ENCODE assay signal across 33 cellular contexts in genomic region chr9:93560991-93561390, GRCh38. TPM values are rescaled to one million over a fixed set of nuclear protein-coding genes. Genes with fewer than 3 reads are reported as not detected.
A peak's percentile ranks its signal among the peaks of the same experiment; 100 is the strongest.
DNase-seq lines count a peak whose midpoint lies in the region; ATAC-seq lines count a peak whose summit lies in the region.
"Had no signal": no experiment of that assay in that cellular context is flagged by ENCODE, and none has a peak within 500 bp of the region (broad histone marks: within the 10 kb centered on the region; RNA-seq: fewer than 3 reads in every experiment).

No MANE protein-coding gene starts in this region.

- no peaks in the 10 kb centered on the region for H3K27me3 ChIP-seq in H7 (ENCODE audit: control insufficient read depth, insufficient read depth, low read length)
- H3K27me3 ChIP-seq: BE2C; BLaER1; BLaER1 treated with 17β-estradiol and CSF1 and Interleukin-3, amounts not matched to agents 10 nM and 100 nM had no signal

- DNase-seq in activated CD4-positive, alpha-beta T cell treated with anti-CD3 and anti-CD28 coated beads, Interleukin-2, amount 10 ng/mL, durations not matched to agents 7 days and 5 days: no peak
- no peak for DNase-seq in activated CD4-positive, alpha-beta T cell treated with anti-CD3 and anti-CD28 coated beads for 1 hour
- no peak for DNase-seq in activated T-cell treated with anti-CD3 and anti-CD28 coated beads, Interleukin-2, amount 50 U/mL, for 24 hours
- no peak for DNase-seq in activated T-cell treated with anti-CD3 and anti-CD28 coated beads for 4 hours
- DNase-seq in cardiac septum (ENCODE audit: low spot score): peak; percentile 24
- no peak for DNase-seq in left ventricle myocardium superior
- peak; percentile 33 for DNase-seq in H7
- DNase-seq in NCI-H2171 treated with DMSO at 0.1 percent for 48 hours (lab: John Stamatoyannopoulos, UW): no peak
- DNase-seq: 8988T; ACHN; AML-193; BE2C; C1 segment of cervical spinal cord; Caco-2; Calu3; CD4-positive, alpha-beta memory T cell; CD4-positive, alpha-beta T cell; CD4-positive, CD25-positive, alpha-beta regulatory T cell; CD8-positive, alpha-beta memory T cell; CD8-positive, alpha-beta T cell; COR-L47; DMS 273 treated with DMSO at 0.1 percent for 48 hours; DMS153; DMS53; DMS79; DMS79 treated with DMSO at 0.1 percent for 48 hours; DND-41; EL had no signal

- intact Hi-C loops in cardiac septum (cut with DNase I): loop anchor here (10.0 kb wide), 1 partner anchor 256 kb away; no protein-coding TSS in a partner anchor
- intact Hi-C loops in left ventricle myocardium superior (cut with micrococcal nuclease): loop anchor here (10.0 kb wide), 1 partner anchor 116 kb away; no protein-coding TSS in a partner anchor

- peaks cover 11% of the 10 kb centered on the region for H3K4me1 Mint-ChIP-seq in activated CD4-positive, alpha-beta T cell treated with anti-CD3 and anti-CD28 coated beads, Interleukin-2, amount 10 ng/mL, durations not matched to agents 7 days and 5 days
- H3K4me1 Mint-ChIP-seq in activated T-cell treated with anti-CD3 and anti-CD28 coated beads, Interleukin-2, amount 50 U/mL, for 24 hours (ENCODE audit: low read depth): peaks cover 16% of the 10 kb centered on the region

- H3K4me3 Mint-ChIP-seq in activated CD4-positive, alpha-beta T cell treated with anti-CD3 and anti-CD28 coated beads, Interleukin-2, amount 10 ng/mL, durations not matched to agents 7 days and 5 days: no peak overlapping the region
- no peak overlapping the region for H3K4me3 Mint-ChIP-seq in activated T-cell treated with anti-CD3 and anti-CD28 coated beads, Interleukin-2, amount 50 U/mL, for 24 hours
- H3K4me3 Mint-ChIP-seq: B cell; CD14-positive monocyte; CD4-positive, alpha-beta memory T cell; CD4-positive, alpha-beta T cell; CD8-positive, alpha-beta memory T cell; CD8-positive, alpha-beta T cell had no signal

- no peak for ATAC-seq in left ventricle myocardium superior
- ATAC-seq: A549; CD8-positive, alpha-beta T cell had no signal

- peaks cover 66% of the 10 kb centered on the region for H3K36me3 Mint-ChIP-seq in activated CD4-positive, alpha-beta T cell treated with anti-CD3 and anti-CD28 coated beads, Interleukin-2, amount 10 ng/mL, durations not matched to agents 7 days and 5 days (ENCODE audit: low read depth)
- H3K36me3 Mint-ChIP-seq in activated T-cell treated with anti-CD3 and anti-CD28 coated beads, Interleukin-2, amount 50 U/mL, for 24 hours (ENCODE audit: low read depth): peaks cover 94% of the 10 kb centered on the region

- peaks cover 27% of the 10 kb centered on the region for H3K36me3 ChIP-seq in H7 (replicated peaks; ENCODE audit: control insufficient read depth, insufficient read depth, low read length)

- CTCF ChIA-PET in activated CD4-positive, alpha-beta T cell treated with anti-CD3 and anti-CD28 coated beads, Interleukin-2, amount 10 ng/mL, durations not matched to agents 7 days and 5 days (lab: Charles Lee): interaction anchor here (0.9 kb wide), 1 partner anchor 8 kb away, joined by 4 read pairs; no protein-coding TSS in a partner anchor

- H3K4me3 ChIP-seq in H7 (ENCODE audit: insufficient read depth, low read depth, low read length): no peak overlapping the region
- H3K4me3 ChIP-seq: A549; BLaER1; BLaER1 treated with 17β-estradiol and CSF1 and Interleukin-3, amounts not matched to agents 10 nM and 100 nM had no signal

- peak overlapping the region; percentile 36 for H3K27ac Mint-ChIP-seq in activated CD4-positive, alpha-beta T cell treated with anti-CD3 and anti-CD28 coated beads, Interleukin-2, amount 10 ng/mL, durations not matched to agents 7 days and 5 days
- peak overlapping the region; percentile 22 for H3K27ac Mint-ChIP-seq in activated T-cell treated with anti-CD3 and anti-CD28 coated beads, Interleukin-2, amount 50 U/mL, for 24 hours
- H3K27ac Mint-ChIP-seq: B cell; CD14-positive monocyte; CD4-positive, alpha-beta T cell; CD4-positive, CD25-positive, alpha-beta regulatory T cell; CD8-positive, alpha-beta T cell had no signal

- no peaks in the 10 kb centered on the region for H3K27me3 Mint-ChIP-seq in activated CD4-positive, alpha-beta T cell treated with anti-CD3 and anti-CD28 coated beads, Interleukin-2, amount 10 ng/mL, durations not matched to agents 7 days and 5 days
- H3K27me3 Mint-ChIP-seq in activated T-cell treated with anti-CD3 and anti-CD28 coated beads, Interleukin-2, amount 50 U/mL, for 24 hours: no peaks in the 10 kb centered on the region
- H3K27me3 Mint-ChIP-seq: B cell; CD4-positive, alpha-beta memory T cell; CD4-positive, alpha-beta T cell; CD4-positive, CD25-positive, alpha-beta regulatory T cell; CD8-positive, alpha-beta memory T cell had no signal

- H3K9me3 Mint-ChIP-seq in activated CD4-positive, alpha-beta T cell treated with anti-CD3 and anti-CD28 coated beads, Interleukin-2, amount 10 ng/mL, durations not matched to agents 7 days and 5 days: no peaks in the 10 kb centered on the region
- H3K9me3 Mint-ChIP-seq in activated T-cell treated with anti-CD3 and anti-CD28 coated beads, Interleukin-2, amount 50 U/mL, for 24 hours: no peaks in the 10 kb centered on the region
- H3K9me3 Mint-ChIP-seq: CD4-positive, alpha-beta T cell; CD4-positive, CD25-positive, alpha-beta regulatory T cell; CD8-positive, alpha-beta memory T cell; CD8-positive, alpha-beta T cell had no signal

- POLR2A ChIA-PET in activated CD4-positive, alpha-beta T cell treated with anti-CD3 and anti-CD28 coated beads, Interleukin-2, amount 10 ng/mL, durations not matched to agents 7 days and 5 days (lab: Charles Lee): no interaction called here

RNA-seq across cellular contexts. Expression of gene PHF2, which starts 15.4 kb away (rescaled TPM):
- total RNA-seq in activated CD4-positive, alpha-beta T cell treated with anti-CD3 and anti-CD28 coated beads, Interleukin-2, amount 10 ng/mL, durations not matched to agents 7 days and 5 days: 10 to 100 TPM; 29.3 to 29.4 TPM
- total RNA-seq in cardiac septum (24.5 TPM), left ventricle myocardium superior (32.0 TPM)
- total RNA-seq in H7 (2014; rRNA removed; shearing (Covaris generic)): 10.3 and 10.6 TPM in 2 replicates

Comparison
In these comparisons a context has a peak if more than half of its experiments do, and no peak if none do; other contexts are left out.
1. DNase-seq: peak in cardiac septum (single experiment) and H7 (single experiment); none in activated CD4-positive, alpha-beta T cell treated with anti-CD3 and anti-CD28 coated beads, Interleukin-2, amount 10 ng/mL, durations not matched to agents 7 days and 5 days (single experiment), activated CD4-positive, alpha-beta T cell treated with anti-CD3 and anti-CD28 coated beads for 1 hour (single experiment), activated T-cell treated with anti-CD3 and anti-CD28 coated beads, Interleukin-2, amount 50 U/mL, for 24 hours (single experiment), activated T-cell treated with anti-CD3 and anti-CD28 coated beads for 4 hours (single experiment), left ventricle myocardium superior (single experiment) and NCI-H2171 treated with DMSO at 0.1 percent for 48 hours (single experiment).